In the genomic region with DNA sequence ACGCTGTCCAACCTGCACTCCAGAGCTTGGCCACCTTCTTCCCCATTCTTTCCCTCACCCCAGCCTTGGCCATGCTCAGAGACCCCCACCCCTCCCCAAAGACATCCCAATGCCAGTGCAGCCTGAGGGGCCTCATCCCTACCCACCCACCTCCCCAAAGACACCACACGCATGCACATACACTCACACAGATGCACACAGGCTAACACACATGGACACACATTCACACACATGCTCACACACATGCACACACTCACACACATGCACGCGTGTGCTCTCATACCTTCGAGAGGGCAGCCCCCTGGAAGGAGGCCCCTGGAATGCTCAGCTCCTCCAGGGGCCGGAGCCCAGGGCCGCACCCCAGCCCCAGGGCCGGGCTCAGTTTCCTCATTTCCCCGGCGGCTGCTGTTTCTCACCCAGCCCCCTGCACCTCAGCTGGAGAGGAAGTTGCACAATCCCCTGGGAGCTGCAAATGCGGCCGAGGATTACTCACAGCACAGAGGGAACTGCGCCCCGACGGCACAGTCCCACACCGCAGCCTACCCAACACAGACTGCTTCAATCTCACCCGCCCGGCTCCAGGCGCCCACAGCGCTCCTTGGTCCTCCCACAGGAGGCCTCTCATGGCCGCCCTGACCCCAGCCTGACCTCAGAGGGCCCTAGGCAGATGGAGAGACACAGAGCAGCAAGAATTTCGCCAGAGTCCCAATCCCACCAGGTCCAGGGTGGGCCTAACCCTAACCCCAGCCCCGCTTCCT, we compare ENCODE assay signal across 8 cellular contexts. TPM values are rescaled to one million over a fixed set of nuclear protein-coding genes. Genes with fewer than 3 reads are reported as not detected.
DNase-seq lines count a peak whose midpoint lies in the region; ATAC-seq and TF ChIP-seq lines count a peak whose summit lies in the region.

No MANE protein-coding gene starts in this region.

- H3K27ac ChIP-seq in gastroesophageal sphincter: peak overlapping the region in 3 of 4 donors; percentile 47 to 56 (median 56)

- TF ChIP-seq EP300 in gastroesophageal sphincter (IDR thresholded peaks at IDR 0.05): no peak

- H3K27me3 ChIP-seq in gastroesophageal sphincter: no peaks in the 10 kb centered on the region

- ATAC-seq in HG03558 (IDR thresholded peaks at IDR 0.05; ENCODE audit: extremely low read depth, unreplicated experiment): peak; percentile 51
- peak; percentile 90 for ATAC-seq in gastroesophageal sphincter
- no peak for ATAC-seq in activated T-cell treated with anti-CD3 and anti-CD28 coated beads, Interleukin-2, amount 50 U/mL, for 72 hours (replicated peaks in 1 of 2)

- H3K27ac Mint-ChIP-seq in Calu3 (ENCODE audit: unreplicated experiment) (no peak overlapping the region), osteocyte (ENCODE audit: unreplicated experiment) (peak overlapping the region; percentile 77)
- H3K27ac Mint-ChIP-seq in activated T-cell treated with anti-CD3 and anti-CD28 coated beads, Interleukin-2, amount 50 U/mL, for 72 hours: no peak overlapping the region

- DNase-seq in Calu3 (peak; percentile 84), GM20000 (ENCODE audit: low spot score) (peak; percentile 83), SW 1271 (lab: John Stamatoyannopoulos, UW) (peak; percentile 51 to 79), osteocyte (ENCODE audit: extremely low spot score, unreplicated experiment) (no peak), NCI-H1048 (lab: John Stamatoyannopoulos, UW) (no peak)
- DNase-seq in activated T-cell treated with anti-CD3 and anti-CD28 coated beads, Interleukin-2, amount 50 U/mL, for 72 hours: no peak

- no peak for TF ChIP-seq CTCF in Calu3 (IDR thresholded peaks at IDR 0.05; ENCODE audit: unreplicated experiment)
- no peak for TF ChIP-seq CTCF in GM20000 (IDR thresholded peaks at IDR 0.05; ENCODE audit: extremely low read depth, missing control alignments)
- no peak for TF ChIP-seq CTCF in gastroesophageal sphincter (IDR thresholded peaks at IDR 0.05)
- no peak for TF ChIP-seq CTCF in osteocyte (IDR thresholded peaks at IDR 0.05)

- H3K4me1 Mint-ChIP-seq in Calu3 (ENCODE audit: low read depth, unreplicated experiment): peaks cover 14% of the 10 kb centered on the region
- H3K4me1 Mint-ChIP-seq in osteocyte (ENCODE audit: unreplicated experiment): peaks cover 22% of the 10 kb centered on the region
- H3K4me1 Mint-ChIP-seq in activated T-cell treated with anti-CD3 and anti-CD28 coated beads, Interleukin-2, amount 50 U/mL, for 72 hours (ENCODE audit: low read depth): peaks cover 5% of the 10 kb centered on the region

- peak overlapping the region; percentile 23 for H3K4me3 Mint-ChIP-seq in Calu3 (ENCODE audit: low read depth, unreplicated experiment)
- H3K4me3 Mint-ChIP-seq in osteocyte (ENCODE audit: unreplicated experiment): no peak overlapping the region
- no peak overlapping the region for H3K4me3 Mint-ChIP-seq in activated T-cell treated with anti-CD3 and anti-CD28 coated beads, Interleukin-2, amount 50 U/mL, for 72 hours

- no peak for TF ChIP-seq POLR2A in gastroesophageal sphincter (IDR thresholded peaks at IDR 0.05)

- no peaks in the 10 kb centered on the region for H3K9me3 ChIP-seq in gastroesophageal sphincter

- H3K36me3 ChIP-seq in gastroesophageal sphincter: peaks cover 0 to 2% of the 10 kb centered on the region in 2 donors

- no peaks in the 10 kb centered on the region for H3K27me3 Mint-ChIP-seq in Calu3 (ENCODE audit: unreplicated experiment)
- no peaks in the 10 kb centered on the region for H3K27me3 Mint-ChIP-seq in osteocyte (ENCODE audit: unreplicated experiment)
- H3K27me3 Mint-ChIP-seq in activated T-cell treated with anti-CD3 and anti-CD28 coated beads, Interleukin-2, amount 50 U/mL, for 72 hours (ENCODE audit: low read depth): no peaks in the 10 kb centered on the region

- BruUV-seq in Calu3 (replicated peaks; lab: Mats Ljungman, UMichigan): no TSS peak

- H3K36me3 Mint-ChIP-seq in Calu3 (ENCODE audit: insufficient read depth, unreplicated experiment): peaks cover 5% of the 10 kb centered on the region
- peaks cover 2% of the 10 kb centered on the region for H3K36me3 Mint-ChIP-seq in osteocyte (ENCODE audit: unreplicated experiment)
- H3K36me3 Mint-ChIP-seq in activated T-cell treated with anti-CD3 and anti-CD28 coated beads, Interleukin-2, amount 50 U/mL, for 72 hours (ENCODE audit: insufficient read depth in 2 of 2): no peaks in the 10 kb centered on the region

- CTCF ChIA-PET in Calu3 (lab: Charles Lee): interaction anchor here (0.6 to 1.1 kb wide), 4 partner anchors 11 to 267 kb away, joined by 3 to 6 read pairs (median 4); no protein-coding TSS in a partner anchor

- H3K4me1 ChIP-seq in gastroesophageal sphincter: peaks cover 0 to 89% (median 19%) of the 10 kb centered on the region in 3 donors

- 100% methylated on average over 1 of the region's 23 CpGs; no CpG with 5 or more reads in 1 of the 2 donors for WGBS in gastroesophageal sphincter (ENCODE audit: low coverage in 1 of 2), 2 donors

- no peak overlapping the region for H3K4me3 ChIP-seq in gastroesophageal sphincter

- intact Hi-C loops in Calu3 (cut with micrococcal nuclease; ENCODE audit: unreplicated experiment): no loop called here

- H3K9me3 Mint-ChIP-seq in Calu3 (ENCODE audit: low read depth, unreplicated experiment): no peaks in the 10 kb centered on the region
- H3K9me3 Mint-ChIP-seq in osteocyte (ENCODE audit: unreplicated experiment): no peaks in the 10 kb centered on the region
- no peaks in the 10 kb centered on the region for H3K9me3 Mint-ChIP-seq in activated T-cell treated with anti-CD3 and anti-CD28 coated beads, Interleukin-2, amount 50 U/mL, for 72 hours

RNA-seq across cellular contexts. Expression of a gene that starts 12.1 kb away (rescaled TPM):
- total RNA-seq in Calu3 (2022) (4.4 and 6.6 TPM in 2 replicates), gastroesophageal sphincter (10 to 100 TPM; 16.6 to 42.8 (median 26.1) TPM), osteocyte (8.9 and 11.1 TPM in 2 replicates)
- total RNA-seq in activated T-cell treated with anti-CD3 and anti-CD28 coated beads, Interleukin-2, amount 50 U/mL, for 72 hours: 10 to 100 TPM; 15.3 to 17.5 TPM

RNA-seq across cellular contexts. Expression of a gene that starts 23.8 kb away (rescaled TPM):
- total RNA-seq in Calu3 (2022) (not detected in 2 replicates), gastroesophageal sphincter (under 1 TPM in 1 of 4 donors, not detected in 3; 0.62 TPM), osteocyte (not detected in 2 replicates)
- not detected for total RNA-seq in activated T-cell treated with anti-CD3 and anti-CD28 coated beads, Interleukin-2, amount 50 U/mL, for 72 hours

RNA-seq across cellular contexts. Expression of a gene that starts 56.3 kb away (rescaled TPM):
- total RNA-seq in Calu3 (2022) (5.0 and 6.6 TPM in 2 replicates), gastroesophageal sphincter (1 to 10 TPM; 1.3 to 6.5 (median 4.0) TPM), osteocyte (3.4 and 3.9 TPM in 2 replicates)
- total RNA-seq in activated T-cell treated with anti-CD3 and anti-CD28 coated beads, Interleukin-2, amount 50 U/mL, for 72 hours: 10 to 100 TPM; 10.5 to 11.4 TPM

RNA-seq across cellular contexts. Expression of a gene that starts 57.2 kb away (rescaled TPM):
- total RNA-seq in Calu3 (2022): 6.4 and 7.1 TPM in 2 replicates
- 1 to 10 TPM in 3 of 4 donors, under 1 TPM in 1; 0.94 to 5.0 (median 2.3) TPM for total RNA-seq in gastroesophageal sphincter
- total RNA-seq in osteocyte: 1.9 and 2.3 TPM in 2 replicates
- total RNA-seq in activated T-cell treated with anti-CD3 and anti-CD28 coated beads, Interleukin-2, amount 50 U/mL, for 72 hours: under 1 TPM in 1 of 2 donors, not detected in 1; 0.29 TPM

Comparison
In these comparisons a context has a peak if more than half of its experiments do, and no peak if none do; other contexts are left out.
1. DNase-seq: peak in Calu3 (single experiment), GM20000 (single experiment) and SW 1271 (2 of 2); none in osteocyte (single experiment), NCI-H1048 (single experiment) and activated T-cell treated with anti-CD3 and anti-CD28 coated beads, Interleukin-2, amount 50 U/mL, for 72 hours (0 of 2).
2. ATAC-seq: peak in HG03558 (single experiment) and gastroesophageal sphincter (single experiment); none in activated T-cell treated with anti-CD3 and anti-CD28 coated beads, Interleukin-2, amount 50 U/mL, for 72 hours (0 of 2).